In genomic region chr10:51023611-51024010, GRCh38 we compare ENCODE assay signal across 22 cellular contexts. TPM values are rescaled to one million over a fixed set of nuclear protein-coding genes. Genes with fewer than 3 reads are reported as not detected.
DNase-seq lines count a peak whose midpoint lies in the region; ATAC-seq and TF ChIP-seq lines count a peak whose summit lies in the region.
"Had no signal": no experiment of that assay in that cellular context is flagged by ENCODE, and none has a peak within 500 bp of the region (broad histone marks: within the 10 kb centered on the region; RNA-seq: fewer than 3 reads in every experiment).

No MANE protein-coding gene starts in this region.

- BruUV-seq in IMR-90 (replicated peaks; lab: Mats Ljungman, UMichigan) (no TSS peak), MCF 10A (replicated peaks; lab: Mats Ljungman, UMichigan) (no TSS peak)

- no peak overlapping the region for H2BK120ac ChIP-seq in IMR-90 (ENCODE audit: low read depth, low read length)

- H3K4me3 Mint-ChIP-seq in MCF 10A (ENCODE audit: unreplicated experiment): no peak overlapping the region
- H3K4me3 Mint-ChIP-seq: CD14-positive monocyte had no signal

- no peaks in the 10 kb centered on the region for H3K36me3 Mint-ChIP-seq in MCF 10A (ENCODE audit: insufficient read depth, unreplicated experiment)
- H3K36me3 Mint-ChIP-seq: CD14-positive monocyte had no signal

- no peak overlapping the region for H3K23ac ChIP-seq in IMR-90 (ENCODE audit: low read depth, low read length)

- no peak overlapping the region for H2AK9ac ChIP-seq in IMR-90 (replicated peaks; ENCODE audit: low read depth, low read length, poor library complexity)

- no peak overlapping the region for H3K56ac ChIP-seq in IMR-90 (ENCODE audit: extremely low read depth, insufficient read depth, low read length)

- no peaks in the 10 kb centered on the region for H3K27me3 ChIP-seq in IMR-90 (ENCODE audit: control insufficient read depth, insufficient read depth, low read length)
- H3K27me3 ChIP-seq in upper lobe of right lung: no peaks in the 10 kb centered on the region
- H3K27me3 ChIP-seq: SJCRH30 had no signal

- no peak overlapping the region for H3K14ac ChIP-seq in IMR-90 (replicated peaks; ENCODE audit: low read depth, low read length)

- CTCF ChIA-PET in IMR-90 (lab: Yijun Ruan, JAX) (no interaction called here), MCF 10A (lab: Yijun Ruan, JAX) (interaction anchor here (1.2 to 1.5 kb wide), 2 partner anchors 13 to 398 kb away, joined by 3 read pairs; no protein-coding TSS in a partner anchor)

- H4K5ac ChIP-seq in IMR-90 (ENCODE audit: low read depth, low read length): no peak overlapping the region

- no peak overlapping the region for H3K4me2 ChIP-seq in IMR-90 (ENCODE audit: low read depth, low read length)

- peaks cover 34% of the 10 kb centered on the region for H3K27me3 Mint-ChIP-seq in MCF 10A (ENCODE audit: insufficient read depth, unreplicated experiment)

- peaks cover 7 to 15% of the 10 kb centered on the region in 2 experiments for H3K79me1 ChIP-seq in IMR-90 (ENCODE audit: low read depth in 1 of 2, low read length in 2 of 2)

- in situ Hi-C loops in IMR-90 (cut with MboI; ENCODE audit: low sequenced_read_pairs): no loop called here

- H3K27ac Mint-ChIP-seq in MCF 10A (ENCODE audit: low read depth, unreplicated experiment): no peak overlapping the region
- H3K27ac Mint-ChIP-seq: CD14-positive monocyte had no signal

- dilution Hi-C loops in IMR-90 (cut with HindIII; ENCODE audit: low sequenced_read_pairs, unreplicated experiment): no loop called here

- peak; percentile 6 for DNase-seq in IMR-90
- DNase-seq in fibroblast of peridontal ligament (ENCODE audit: extremely low read depth): peak; percentile 65
- no peak for DNase-seq in sciatic nerve (ENCODE audit: low spot score)
- DNase-seq in upper lobe of right lung: no peak
- DNase-seq in MCF 10A (ENCODE audit: unreplicated experiment): no peak
- no peak for DNase-seq in SIG-M5 treated with dmso at 0.1 percent for 504 hours (lab: John Stamatoyannopoulos, UW; ENCODE audit: unreplicated experiment)
- DNase-seq: AML-193, GDM1, Kasumi-1, MM.1S, NCI-H1092, NCI-H1436 treated with DMSO at 0.1 percent for 48 hours, NCI-H2029, NCI-H345, NCI-H524 treated with DMSO at 0.1 percent for 48 hours, PC-3, RPMI8226, SJCRH30 had no signal

- POLR2A ChIA-PET in IMR-90 (lab: Charles Lee; ENCODE audit: unreplicated experiment) (no interaction called here), MCF 10A (lab: Yijun Ruan, JAX) (no interaction called here)

- H2BK20ac ChIP-seq in IMR-90 (ENCODE audit: low read depth, low read length): no peak overlapping the region

- ATAC-seq in IMR-90 (ENCODE audit: low read depth) (no peak), sciatic nerve (peak; percentile 77), upper lobe of right lung (no peak), HG03108 (IDR thresholded peaks at IDR 0.05; ENCODE audit: unreplicated experiment) (no peak)
- ATAC-seq: PC-3 had no signal

- no peak overlapping the region for H2AK5ac ChIP-seq in IMR-90 (ENCODE audit: low read depth, low read length)

- H3K4me1 ChIP-seq in IMR-90 (ENCODE audit: control insufficient read depth, insufficient read depth, low read length): no peaks in the 10 kb centered on the region
- no peaks in the 10 kb centered on the region for H3K4me1 ChIP-seq in upper lobe of right lung
- H3K4me1 ChIP-seq: HAP-1, SJCRH30 had no signal

- peaks cover 17% of the 10 kb centered on the region; the same call in 1 of the 2 replicates for H4K20me1 ChIP-seq in IMR-90 (ENCODE audit: insufficient read depth, low read length)

- H3K4me1 Mint-ChIP-seq in MCF 10A (ENCODE audit: insufficient read depth, unreplicated experiment): no peaks in the 10 kb centered on the region
- H3K4me1 Mint-ChIP-seq: CD14-positive monocyte had no signal

- no peaks in the 10 kb centered on the region for H3K9me3 ChIP-seq in IMR-90 (ENCODE audit: control insufficient read depth, insufficient read depth, low read length)
- H3K9me3 ChIP-seq in upper lobe of right lung: no peaks in the 10 kb centered on the region
- H3K9me3 ChIP-seq: HAP-1, SJCRH30 had no signal

- H3K27ac ChIP-seq in IMR-90 (ENCODE audit: insufficient read depth, low read length): no peak overlapping the region
- H3K27ac ChIP-seq in upper lobe of right lung: peak overlapping the region; percentile 7
- H3K27ac ChIP-seq: GM23248, SJCRH30 had no signal

- no peak for TF ChIP-seq POLR2A in IMR-90 (IDR thresholded peaks at IDR 0.05; ENCODE audit: low read depth, low read length)

- no peaks in the 10 kb centered on the region for H3K9me3 Mint-ChIP-seq in MCF 10A (ENCODE audit: unreplicated experiment)

- H2AFZ ChIP-seq in IMR-90 (replicated peaks; ENCODE audit: low read length, poor library complexity): no peak overlapping the region
- H2AFZ ChIP-seq: GM23248 had no signal

- H3K4ac ChIP-seq in IMR-90 (ENCODE audit: low read depth, low read length): no peak overlapping the region

- no peak overlapping the region for H2BK15ac ChIP-seq in IMR-90 (ENCODE audit: low read depth, low read length)

- H4K8ac ChIP-seq in IMR-90 (ENCODE audit: low read depth in 2 of 2, low read length in 2 of 2): no peak overlapping the region

- H3K9me1 ChIP-seq in IMR-90 (ENCODE audit: insufficient read depth, low read length): no peaks in the 10 kb centered on the region; the same call in 1 of the 2 replicates

- no peak overlapping the region for H3K4me3 ChIP-seq in IMR-90 (ENCODE audit: insufficient read depth, low read depth, low read length)
- H3K4me3 ChIP-seq in upper lobe of right lung: no peak overlapping the region
- H3K4me3 ChIP-seq: GM23248, HAP-1, SJCRH30 had no signal

- H3K18ac ChIP-seq in IMR-90 (ENCODE audit: low read depth, low read length): no peak overlapping the region

- H3K36me3 ChIP-seq in IMR-90 (ENCODE audit: control insufficient read depth, insufficient read depth, low read length) (0 out of 2 replicates have a peak, but pooled peaks cover 3% of the 10 kb centered on the region), upper lobe of right lung (no peaks in the 10 kb centered on the region)
- H3K36me3 ChIP-seq: HAP-1, SJCRH30 had no signal

- H4K91ac ChIP-seq in IMR-90 (ENCODE audit: insufficient read depth, low read depth, low read length): no peak overlapping the region

- TF ChIP-seq RAD21 in IMR-90 (IDR thresholded peaks at IDR 0.05; ENCODE audit: low read length): no peak

- no peak overlapping the region for H3K9ac ChIP-seq in IMR-90 (ENCODE audit: low read depth, low read length)
- H3K9ac ChIP-seq: GM23248 had no signal

- no peak overlapping the region for H2BK5ac ChIP-seq in IMR-90 (ENCODE audit: low read depth, low read length, poor library complexity, severe bottlenecking)

- intact Hi-C loops in IMR-90 (cut with micrococcal nuclease) (no loop called here), sciatic nerve (cut with DNase I) (no loop called here), upper lobe of right lung (cut with DNase I) (no loop called here), MCF 10A (cut with micrococcal nuclease) (no loop called here)

- TF ChIP-seq CTCF in IMR-90 (conservative IDR thresholded peaks at IDR 0.05; ENCODE audit: low read depth, low read length): no peak
- no peak for TF ChIP-seq CTCF in upper lobe of right lung (IDR thresholded peaks at IDR 0.05)
- TF ChIP-seq CTCF in MCF 10A (IDR thresholded peaks at IDR 0.05; ENCODE audit: unreplicated experiment): no peak

TF ChIP-seq in IMR-90, 13 proteins besides CTCF, POLR2A, EP300 and RAD21:
- no peak for TF ChIP-seq MAFK (IDR thresholded peaks at IDR 0.05; ENCODE audit: low read depth, low read length)
- TF ChIP-seq CEBPB (IDR thresholded peaks at IDR 0.05; ENCODE audit: low read depth, low read length): no peak
- TF ChIP-seq NFE2L2 (IDR thresholded peaks at IDR 0.05; ENCODE audit: low read depth, low read length): no peak
- no peak for TF ChIP-seq CHD1 (IDR thresholded peaks at IDR 0.05; ENCODE audit: low read depth, low read length)
- TF ChIP-seq MXI1 (IDR thresholded peaks at IDR 0.05; ENCODE audit: borderline replicate concordance, low read depth, low read length): no peak
- no peak for TF ChIP-seq BHLHE40 (IDR thresholded peaks at IDR 0.05; ENCODE audit: low read depth, low read length)
- TF ChIP-seq MAZ (IDR thresholded peaks at IDR 0.05; ENCODE audit: borderline replicate concordance, low read depth, low read length): no peak
- no peak for TF ChIP-seq FOS (IDR thresholded peaks at IDR 0.05; ENCODE audit: low read depth, low read length)
- no peak for TF ChIP-seq RCOR1 (IDR thresholded peaks at IDR 0.05; ENCODE audit: insufficient replicate concordance, low read length)
- TF ChIP-seq ELK1 (IDR thresholded peaks at IDR 0.05; ENCODE audit: borderline replicate concordance, low read depth, low read length): no peak
- no peak for TF ChIP-seq RFX5 (IDR thresholded peaks at IDR 0.05; ENCODE audit: low read depth, low read length)
- no peak for TF ChIP-seq USF2 (IDR thresholded peaks at IDR 0.05; ENCODE audit: low read depth, low read length)
- no peak for TF ChIP-seq SMC3 (IDR thresholded peaks at IDR 0.05; ENCODE audit: low read depth, low read length)

RNA-seq across cellular contexts. Expression of gene PRKG1, which starts 50.7 kb away (rescaled TPM):
- 18.3 and 22.5 TPM in 2 replicates for total RNA-seq in IMR-90 (2012; rRNA removed)
- polyA plus RNA-seq in IMR-90 (2012; rRNA removed): 3.1 and 3.5 TPM in 2 replicates
- 2.4 and 3.2 TPM in 2 replicates for polyA plus RNA-seq in IMR-90 (2012; cell fraction: cytosol; rRNA removed)
- 4.1 and 6.9 TPM in 2 replicates for polyA plus RNA-seq in IMR-90 (2012; cell fraction: nucleus; rRNA removed; ENCODE audit: low replicate concordance)
- total RNA-seq in sciatic nerve: 20.0 TPM
- 30.0 TPM for total RNA-seq in upper lobe of right lung
- total RNA-seq in MCF 10A (2022): 0.09 and 0.10 TPM in 2 replicates
- polyA plus RNA-seq: CD14-positive monocyte had no signal

Comparison
In these comparisons a context has a peak if more than half of its experiments do, and no peak if none do; other contexts are left out.
1. DNase-seq: peak in IMR-90 (single experiment) and fibroblast of peridontal ligament (single experiment); none in sciatic nerve (single experiment), upper lobe of right lung (single experiment), MCF 10A (single experiment) and SIG-M5 treated with dmso at 0.1 percent for 504 hours (single experiment).
2. RNA of gene PRKG1, which starts 50.7 kb away (total RNA-seq): 30.0 TPM in upper lobe of right lung (single experiment), 20.0 TPM in sciatic nerve (single experiment) and 18.3 to 22.5 TPM in IMR-90; 0.09 to 0.10 TPM in MCF 10A; every median in the first group is over 10 times any median in the second.